23 cellular contexts compared by ENCODE assay signal in the genomic region with DNA sequence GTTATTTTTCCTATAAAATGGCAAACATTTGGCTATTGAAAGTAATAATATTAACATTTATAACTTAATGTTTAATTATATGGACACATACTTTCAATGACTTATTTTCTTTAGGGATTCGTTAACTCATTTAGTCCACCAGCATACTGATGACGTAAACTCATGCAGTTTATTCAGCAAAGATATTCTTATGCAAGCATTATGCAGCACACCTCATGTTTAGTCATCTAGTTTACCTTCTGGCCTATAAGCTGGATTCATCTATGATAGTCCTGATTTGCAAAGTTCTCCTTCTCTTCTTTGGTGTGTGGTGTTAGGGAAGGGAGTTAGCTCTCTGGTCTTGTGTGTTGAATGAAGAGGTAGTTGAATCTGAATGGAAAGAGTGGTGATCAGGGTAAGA. TPM values are rescaled to one million over a fixed set of nuclear protein-coding genes. Genes with fewer than 3 reads are reported as not detected.
DNase-seq lines count a peak whose midpoint lies in the region; ATAC-seq, FAIRE-seq and TF ChIP-seq lines count a peak whose summit lies in the region.
"Had no signal": no experiment of that assay in that cellular context is flagged by ENCODE, and none has a peak within 500 bp of the region (broad histone marks: within the 10 kb centered on the region; RNA-seq: fewer than 3 reads in every experiment).

No MANE protein-coding gene starts in this region.

- no peak overlapping the region for H2AFZ ChIP-seq in hepatocyte

- no peak overlapping the region for H3K27ac Mint-ChIP-seq in MCF 10A (ENCODE audit: low read depth, unreplicated experiment)
- H3K27ac Mint-ChIP-seq: CD4-positive, alpha-beta T cell; IgD-negative memory B cell had no signal

- H3K27ac ChIP-seq in breast epithelium (no peak overlapping the region), hepatocyte (no peak overlapping the region)
- H3K27ac ChIP-seq: 22Rv1, A549, C4-2B, HL-60 had no signal

- WGBS in hepatocyte (ENCODE audit: low lambda C conversion rate, missing lambda C conversion rate), result 89% methylated on average over 2 of the region's 2 CpGs

- no peaks in the 10 kb centered on the region for H3K9me3 Mint-ChIP-seq in MCF 10A (ENCODE audit: unreplicated experiment)
- no peaks in the 10 kb centered on the region for H3K9me3 Mint-ChIP-seq in activated T-cell treated with anti-CD3 and anti-CD28 coated beads, Interleukin-2, amount 50 U/mL, for 4 hours
- H3K9me3 Mint-ChIP-seq: CD4-positive, alpha-beta T cell; IgD-negative memory B cell had no signal

- no peak for ATAC-seq in activated T-cell treated with anti-CD3 and anti-CD28 coated beads, Interleukin-2, amount 50 U/mL, for 4 hours
- ATAC-seq in GM21515 (IDR thresholded peaks at IDR 0.05; ENCODE audit: unreplicated experiment), result no peak
- ATAC-seq: A549 had no signal

- H3K36me3 ChIP-seq in breast epithelium, result no peaks in the 10 kb centered on the region
- H3K36me3 ChIP-seq in bronchial epithelial cell (ENCODE audit: control insufficient read depth, insufficient read depth, low read length), result no peaks in the 10 kb centered on the region
- H3K36me3 ChIP-seq in hepatocyte (replicated peaks; ENCODE audit: insufficient read depth, low read depth), result no peaks in the 10 kb centered on the region
- H3K36me3 ChIP-seq: HAP-1 had no signal

- H3K4me3 ChIP-seq in breast epithelium (no peak overlapping the region), bronchial epithelial cell (ENCODE audit: low read depth, low read length) (no peak overlapping the region), hepatocyte (no peak overlapping the region)
- H3K4me3 ChIP-seq: A549, HAP-1 had no signal

- H3K4me1 Mint-ChIP-seq in MCF 10A (ENCODE audit: insufficient read depth, unreplicated experiment), result no peaks in the 10 kb centered on the region
- H3K4me1 Mint-ChIP-seq in activated T-cell treated with anti-CD3 and anti-CD28 coated beads, Interleukin-2, amount 50 U/mL, for 4 hours (ENCODE audit: low read depth), result no peaks in the 10 kb centered on the region

- H4K20me1 ChIP-seq in hepatocyte (ENCODE audit: insufficient read depth, poor library complexity, severe bottlenecking), result no peaks in the 10 kb centered on the region

- H3K27me3 ChIP-seq in breast epithelium (no peaks in the 10 kb centered on the region), bronchial epithelial cell (ENCODE audit: control insufficient read depth, insufficient read depth, low read length) (no peaks in the 10 kb centered on the region), hepatocyte (peaks cover 5% of the 10 kb centered on the region)

- H3K4me3 Mint-ChIP-seq in MCF 10A (ENCODE audit: unreplicated experiment), result no peak overlapping the region
- no peak overlapping the region for H3K4me3 Mint-ChIP-seq in activated T-cell treated with anti-CD3 and anti-CD28 coated beads, Interleukin-2, amount 50 U/mL, for 4 hours
- H3K4me3 Mint-ChIP-seq: CD4-positive, alpha-beta T cell; IgD-negative memory B cell had no signal

- no peak for FAIRE-seq in bronchial epithelial cell (lab: Jason Lieb, UNC)
- FAIRE-seq: A549, D721Med, GM12892 had no signal

- H3K27me3 Mint-ChIP-seq in MCF 10A (ENCODE audit: insufficient read depth, unreplicated experiment), result peaks cover 60% of the 10 kb centered on the region
- H3K27me3 Mint-ChIP-seq in activated T-cell treated with anti-CD3 and anti-CD28 coated beads, Interleukin-2, amount 50 U/mL, for 4 hours (ENCODE audit: low read depth), result peaks cover 22% of the 10 kb centered on the region

- H3K79me2 ChIP-seq in hepatocyte, result no peaks in the 10 kb centered on the region

- H3K9me3 ChIP-seq in breast epithelium (no peaks in the 10 kb centered on the region), hepatocyte (ENCODE audit: low read depth) (no peaks in the 10 kb centered on the region)
- H3K9me3 ChIP-seq: A549, Caco-2, HAP-1 had no signal

- CTCF ChIA-PET in MCF 10A (lab: Yijun Ruan, JAX), result interaction anchor here (1.1 kb wide), 1 partner anchor 13 kb away, joined by 4 read pairs; no protein-coding TSS in a partner anchor

- H3K4me2 ChIP-seq in hepatocyte, result no peak overlapping the region
- H3K4me2 ChIP-seq: A549 had no signal

- POLR2A ChIA-PET in MCF 10A (lab: Yijun Ruan, JAX), result no interaction called here

- no peaks in the 10 kb centered on the region for H3K4me1 ChIP-seq in breast epithelium
- no peaks in the 10 kb centered on the region for H3K4me1 ChIP-seq in hepatocyte (ENCODE audit: insufficient read depth)
- H3K4me1 ChIP-seq: A549, Caco-2, HAP-1 had no signal

- no peak for TF ChIP-seq POLR2A in breast epithelium (IDR thresholded peaks at IDR 0.05)

- DNase-seq in MCF 10A (ENCODE audit: unreplicated experiment) (peak; percentile 14), breast epithelium (ENCODE audit: low spot score in 2 of 2) (no peak), RKO (ENCODE audit: low spot score) (peak; percentile 52), bronchial epithelial cell (ENCODE audit: low read depth) (peak; percentile 54), hepatocyte (ENCODE audit: low spot score) (no peak)
- DNase-seq in activated T-cell treated with anti-CD3 and anti-CD28 coated beads, Interleukin-2, amount 50 U/mL, for 4 hours, result no peak
- DNase-seq: AML-193; Caco-2; CD4-positive, alpha-beta T cell; GDM1; KBM-7 had no signal

- TF ChIP-seq CTCF in MCF 10A (IDR thresholded peaks at IDR 0.05; ENCODE audit: unreplicated experiment) (no peak), breast epithelium (IDR thresholded peaks at IDR 0.05) (no peak), bronchial epithelial cell (IDR thresholded peaks at IDR 0.05; ENCODE audit: insufficient read depth, low read length, severe bottlenecking) (no peak), hepatocyte (IDR thresholded peaks at IDR 0.05; ENCODE audit: poor library complexity) (no peak)

- no peaks in the 10 kb centered on the region for H3K36me3 Mint-ChIP-seq in MCF 10A (ENCODE audit: insufficient read depth, unreplicated experiment)
- no peaks in the 10 kb centered on the region for H3K36me3 Mint-ChIP-seq in activated T-cell treated with anti-CD3 and anti-CD28 coated beads, Interleukin-2, amount 50 U/mL, for 4 hours (ENCODE audit: insufficient read depth)
- H3K36me3 Mint-ChIP-seq: IgD-negative memory B cell had no signal

- BruUV-seq in MCF 10A (replicated peaks; lab: Mats Ljungman, UMichigan), result no TSS peak

- H3K9me2 ChIP-seq in hepatocyte (replicated peaks; ENCODE audit: insufficient read depth), result no peaks in the 10 kb centered on the region

- intact Hi-C loops in MCF 10A (cut with micrococcal nuclease), result no loop called here
- intact Hi-C loops in breast epithelium (cut with DNase I; ENCODE audit: low total_unique reads), result no loop called here

RNA-seq across cellular contexts. Expression of a gene that starts 60.0 kb away (rescaled TPM):
- not detected in 2 replicates for total RNA-seq in MCF 10A (2022)
- total RNA-seq in breast epithelium, result not detected
- total RNA-seq in bronchial epithelial cell, result not detected in 2 replicates
- not detected in 2 replicates for total RNA-seq in hepatocyte
- not detected in 2 replicates for polyA plus RNA-seq in hepatocyte
- total RNA-seq in activated T-cell treated with anti-CD3 and anti-CD28 coated beads, Interleukin-2, amount 50 U/mL, for 4 hours, result not detected
- total RNA-seq: Caco-2; CD4-positive, alpha-beta T cell; H4; HT1080 had no signal
- polyA plus RNA-seq: A549, BJ, IgD-negative memory B cell had no signal

Comparison
In these comparisons a context has a peak if more than half of its experiments do, and no peak if none do; other contexts are left out.
1. DNase-seq: peak in MCF 10A (single experiment), RKO (single experiment) and bronchial epithelial cell (single experiment); none in breast epithelium (0 of 2), hepatocyte (single experiment) and activated T-cell treated with anti-CD3 and anti-CD28 coated beads, Interleukin-2, amount 50 U/mL, for 4 hours (single experiment).